14 cellular contexts compared by ENCODE assay signal in genomic region chr12:125287155-125287847, GRCh38.
A peak's percentile ranks its signal among the peaks of the same experiment; 100 is the strongest.
DNase-seq lines count a peak whose midpoint lies in the region; ATAC-seq lines count a peak whose summit lies in the region.
"Had no signal": no experiment of that assay in that cellular context is flagged by ENCODE, and none has a peak within 500 bp of the region (broad histone marks: within the 10 kb centered on the region; RNA-seq: fewer than 3 reads in every experiment).

No MANE protein-coding gene starts in this region.

- ATAC-seq in GM18520 (IDR thresholded peaks at IDR 0.05; ENCODE audit: unreplicated experiment) (peak; percentile 78), GM21360 (IDR thresholded peaks at IDR 0.05; ENCODE audit: unreplicated experiment) (peak; percentile 63), HG02884 (IDR thresholded peaks at IDR 0.05; ENCODE audit: unreplicated experiment) (peak; percentile 76), HG03565 (IDR thresholded peaks at IDR 0.05; ENCODE audit: unreplicated experiment) (peak; percentile 83), HG02763 (IDR thresholded peaks at IDR 0.05; ENCODE audit: unreplicated experiment) (no peak)

- DNase-seq in 8988T (no peak), DMS153 (lab: John Stamatoyannopoulos, UW) (no peak), NCI-H1105 (lab: John Stamatoyannopoulos, UW) (no peak)
- DNase-seq: AML-193; foreskin melanocyte; NCI-H2029 treated with DMSO at 0.1 percent for 48 hours; NK-92 treated with Interleukin-12 subunit alpha and Interleukin-12 subunit beta, amount 100 ng/mL, for 24 hours; sigmoid colon; stimulated activated naive CD4-positive, alpha-beta T cell treated with Interleukin-2 at 50 U/mL for 16 hours had no signal
